ENCODE assay signal across 1 cellular context in genomic region chr9:32526042-32526706, GRCh38.
TF ChIP-seq lines count a peak whose summit lies in the region.

TSS of gene RIGI (minus strand) at chr9:32526196. CDS start at chr9:32526166, 30 bp downstream.

TF ChIP-seq in HepG2, 621 proteins besides CTCF, POLR2A, EP300 and RAD21 (continued from another document):
- TF ChIP-seq, protein P1, sequence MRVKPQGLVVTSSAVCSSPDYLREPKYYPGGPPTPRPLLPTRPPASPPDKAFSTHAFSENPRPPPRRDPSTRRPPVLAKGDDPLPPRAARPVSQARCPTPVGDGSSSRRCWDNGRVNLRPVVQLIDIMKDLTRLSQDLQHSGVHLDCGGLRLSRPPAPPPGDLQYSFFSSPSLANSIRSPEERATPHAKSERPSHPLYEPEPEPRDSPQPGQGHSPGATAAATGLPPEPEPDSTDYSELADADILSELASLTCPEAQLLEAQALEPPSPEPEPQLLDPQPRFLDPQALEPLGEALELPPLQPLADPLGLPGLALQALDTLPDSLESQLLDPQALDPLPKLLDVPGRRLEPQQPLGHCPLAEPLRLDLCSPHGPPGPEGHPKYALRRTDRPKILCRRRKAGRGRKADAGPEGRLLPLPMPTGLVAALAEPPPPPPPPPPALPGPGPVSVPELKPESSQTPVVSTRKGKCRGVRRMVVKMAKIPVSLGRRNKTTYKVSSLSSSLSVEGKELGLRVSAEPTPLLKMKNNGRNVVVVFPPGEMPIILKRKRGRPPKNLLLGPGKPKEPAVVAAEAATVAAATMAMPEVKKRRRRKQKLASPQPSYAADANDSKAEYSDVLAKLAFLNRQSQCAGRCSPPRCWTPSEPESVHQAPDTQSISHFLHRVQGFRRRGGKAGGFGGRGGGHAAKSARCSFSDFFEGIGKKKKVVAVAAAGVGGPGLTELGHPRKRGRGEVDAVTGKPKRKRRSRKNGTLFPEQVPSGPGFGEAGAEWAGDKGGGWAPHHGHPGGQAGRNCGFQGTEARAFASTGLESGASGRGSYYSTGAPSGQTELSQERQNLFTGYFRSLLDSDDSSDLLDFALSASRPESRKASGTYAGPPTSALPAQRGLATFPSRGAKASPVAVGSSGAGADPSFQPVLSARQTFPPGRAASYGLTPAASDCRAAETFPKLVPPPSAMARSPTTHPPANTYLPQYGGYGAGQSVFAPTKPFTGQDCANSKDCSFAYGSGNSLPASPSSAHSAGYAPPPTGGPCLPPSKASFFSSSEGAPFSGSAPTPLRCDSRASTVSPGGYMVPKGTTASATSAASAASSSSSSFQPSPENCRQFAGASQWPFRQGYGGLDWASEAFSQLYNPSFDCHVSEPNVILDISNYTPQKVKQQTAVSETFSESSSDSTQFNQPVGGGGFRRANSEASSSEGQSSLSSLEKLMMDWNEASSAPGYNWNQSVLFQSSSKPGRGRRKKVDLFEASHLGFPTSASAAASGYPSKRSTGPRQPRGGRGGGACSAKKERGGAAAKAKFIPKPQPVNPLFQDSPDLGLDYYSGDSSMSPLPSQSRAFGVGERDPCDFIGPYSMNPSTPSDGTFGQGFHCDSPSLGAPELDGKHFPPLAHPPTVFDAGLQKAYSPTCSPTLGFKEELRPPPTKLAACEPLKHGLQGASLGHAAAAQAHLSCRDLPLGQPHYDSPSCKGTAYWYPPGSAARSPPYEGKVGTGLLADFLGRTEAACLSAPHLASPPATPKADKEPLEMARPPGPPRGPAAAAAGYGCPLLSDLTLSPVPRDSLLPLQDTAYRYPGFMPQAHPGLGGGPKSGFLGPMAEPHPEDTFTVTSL (CRISPR knock-in tag; IDR thresholded peaks at IDR 0.05; ENCODE audit: borderline replicate concordance) = no peak
- TF ChIP-seq NR2F6 (IDR thresholded peaks at IDR 0.05) = 0 out of 2 replicates have a peak, but pooled peaks have one; percentile 18
- 0 out of 2 replicates have a peak, but pooled peaks have one; percentile 18 for TF ChIP-seq NR2F6 (CRISPR knock-in tag; IDR thresholded peaks at IDR 0.05)
- peak; percentile 66; the same call in 1 of the 2 replicates for TF ChIP-seq HDAC1 (CRISPR knock-in tag; IDR thresholded peaks at IDR 0.05)
TF ChIP-seq in HepG2: peak in this region for 157.
